Comparison of ENCODE assay signal across 9 cellular contexts in the genomic region with DNA sequence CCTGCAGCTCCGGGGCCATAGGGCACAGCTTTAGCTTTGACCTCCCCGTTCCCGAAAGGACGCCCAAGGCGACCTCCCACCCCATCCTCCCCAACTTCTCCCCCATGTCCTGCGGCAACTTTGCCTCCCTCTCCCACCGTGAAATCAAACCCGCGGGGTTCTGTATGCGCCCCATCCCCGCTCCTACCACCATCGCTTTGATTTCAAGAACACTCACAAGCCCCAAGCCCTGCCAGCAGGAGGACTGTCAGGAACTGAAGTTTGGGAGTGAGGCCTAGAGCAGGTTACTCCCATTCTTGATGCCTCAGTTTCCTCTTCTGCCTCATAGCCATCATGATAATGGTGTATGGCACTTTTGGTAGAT. TPM values are rescaled to one million over a fixed set of nuclear protein-coding genes. Genes with fewer than 3 reads are reported as not detected.
DNase-seq lines count a peak whose midpoint lies in the region; ATAC-seq and TF ChIP-seq lines count a peak whose summit lies in the region.
"Had no signal": no experiment of that assay in that cellular context is flagged by ENCODE, and none has a peak within 500 bp of the region (broad histone marks: within the 10 kb centered on the region; RNA-seq: fewer than 3 reads in every experiment).

No MANE protein-coding gene starts in this region.

- POLR2A ChIA-PET in CD4-positive, alpha-beta memory T cell (lab: Charles Lee; ENCODE audit: partially characterized antibody), result no interaction called here
- POLR2A ChIA-PET in PC-9 (lab: Charles Lee; ENCODE audit: unreplicated experiment), result interaction anchor here (1.5 kb wide), 1 partner anchor 11 kb away, joined by 11 read pairs; no protein-coding TSS in a partner anchor

- peaks cover 15 to 32% (median 16%) of the 10 kb centered on the region in 4 donors for H3K4me1 Mint-ChIP-seq in CD4-positive, alpha-beta memory T cell
- peaks cover 22% of the 10 kb centered on the region for H3K4me1 Mint-ChIP-seq in progenitor cell of endocrine pancreas (ENCODE audit: low read depth)

- H3K36me3 Mint-ChIP-seq in CD4-positive, alpha-beta memory T cell, result no peaks in the 10 kb centered on the region
- H3K36me3 Mint-ChIP-seq in progenitor cell of endocrine pancreas (ENCODE audit: insufficient read depth), result no peaks in the 10 kb centered on the region

- H3F3A ChIP-seq in PC-9 (ENCODE audit: insufficient read depth, low read depth), result peaks cover 11% of the 10 kb centered on the region

- no peak overlapping the region for H3K4me3 ChIP-seq in CD4-positive, alpha-beta memory T cell (ENCODE audit: low read length in 2 of 2)
- peak overlapping the region; percentile 75 for H3K4me3 ChIP-seq in PC-9
- peak overlapping the region; percentile 45 to 64 for H3K4me3 ChIP-seq in esophagus (ENCODE audit: low read depth in 1 of 2, low read length in 2 of 2)

- peaks cover 42 to 43% of the 10 kb centered on the region in 2 donors for H3K27me3 Mint-ChIP-seq in CD4-positive, alpha-beta memory T cell
- peaks cover 13% of the 10 kb centered on the region for H3K27me3 Mint-ChIP-seq in progenitor cell of endocrine pancreas

- CTCF ChIA-PET in CD4-positive, alpha-beta memory T cell (lab: Charles Lee; ENCODE audit: partially characterized antibody), result no interaction called here
- CTCF ChIA-PET in PC-9 (lab: Charles Lee), result no interaction called here

- no peak for DNase-seq in CD4-positive, alpha-beta memory T cell
- no peak for DNase-seq in PC-9
- no peak for DNase-seq in progenitor cell of endocrine pancreas (ENCODE audit: low spot score, unreplicated experiment)
- DNase-seq in EL, result no peak
- no peak for DNase-seq in OCI-M1 (lab: John Stamatoyannopoulos, UW)

- 46 to 48% methylated on average over 12 of the region's 12 CpGs for WGBS in esophagus, 2 donors

- no peaks in the 10 kb centered on the region for H4K20me1 ChIP-seq in PC-9 (ENCODE audit: insufficient read depth)

- H3K36me3 ChIP-seq in CD4-positive, alpha-beta memory T cell (ENCODE audit: insufficient read depth, low read length), result no peaks in the 10 kb centered on the region
- H3K36me3 ChIP-seq in PC-9 (ENCODE audit: low read depth) (no peaks in the 10 kb centered on the region), esophagus (ENCODE audit: control insufficient read depth in 2 of 2, insufficient read depth in 2 of 2, low read length in 1 of 2) (no peaks in the 10 kb centered on the region)
- H3K36me3 ChIP-seq: thyroid gland had no signal

- H3K27ac ChIP-seq in CD4-positive, alpha-beta memory T cell (ENCODE audit: low read depth, low read length), result no peak overlapping the region
- H3K27ac ChIP-seq in PC-9, result peak overlapping the region; percentile 99
- H3K27ac ChIP-seq in esophagus (ENCODE audit: low read depth in 2 of 2, low read length in 1 of 2), result peak overlapping the region in 1 of 2 donors; percentile 21

- peak overlapping the region in 2 of 7 donors; percentile 72 to 85 for H3K27ac Mint-ChIP-seq in CD4-positive, alpha-beta memory T cell
- no peak overlapping the region for H3K27ac Mint-ChIP-seq in progenitor cell of endocrine pancreas

- peaks cover 14% of the 10 kb centered on the region for H3K4me1 ChIP-seq in CD4-positive, alpha-beta memory T cell (ENCODE audit: insufficient read depth, low read length)
- H3K4me1 ChIP-seq in PC-9 (replicated peaks; ENCODE audit: insufficient read depth) (peaks cover 20% of the 10 kb centered on the region), esophagus (ENCODE audit: control insufficient read depth in 2 of 2, insufficient read depth in 2 of 2, low read length in 1 of 2) (peaks cover 0 to 20% of the 10 kb centered on the region in 2 donors)

- intact Hi-C loops in CD4-positive, alpha-beta memory T cell (cut with micrococcal nuclease), result loop anchor here (5.0 kb wide), 1 partner anchor 994 kb away; no protein-coding TSS in a partner anchor
- intact Hi-C loops in PC-9 (cut with micrococcal nuclease; ENCODE audit: unreplicated experiment), result loop anchor here (2.0 to 10.0 kb wide), 9 partner anchors 32 to 876 kb away; no protein-coding TSS in a partner anchor

- BruUV-seq in PC-9 (replicated peaks; lab: Mats Ljungman, UMichigan), result no TSS peak

- peaks cover 39% of the 10 kb centered on the region for H3K79me2 ChIP-seq in PC-9 (ENCODE audit: low read depth)

- H3K9me3 ChIP-seq in CD4-positive, alpha-beta memory T cell (ENCODE audit: control insufficient read depth in 1 of 2, low read length in 2 of 2), result no peaks in the 10 kb centered on the region
- H3K9me3 ChIP-seq in PC-9 (ENCODE audit: insufficient read depth, low read depth) (no peaks in the 10 kb centered on the region), esophagus (ENCODE audit: control insufficient read depth in 2 of 2, insufficient read depth in 1 of 2, low read depth in 1 of 2, low read length in 1 of 2) (no peaks in the 10 kb centered on the region)
- H3K9me3 ChIP-seq: thyroid gland had no signal

- peaks cover 19% of the 10 kb centered on the region for H3K27me3 ChIP-seq in CD4-positive, alpha-beta memory T cell (ENCODE audit: insufficient read depth, low read length)
- H3K27me3 ChIP-seq in PC-9 (ENCODE audit: insufficient read depth, low read depth) (no peaks in the 10 kb centered on the region), esophagus (ENCODE audit: control insufficient read depth in 1 of 2, insufficient read depth in 2 of 2, low read length in 2 of 2) (peaks cover 0 to 4% of the 10 kb centered on the region in 2 donors)
- H3K27me3 ChIP-seq: thyroid gland had no signal

- no peak overlapping the region for H2AFZ ChIP-seq in PC-9

- ATAC-seq in GM18861 (IDR thresholded peaks at IDR 0.05; ENCODE audit: unreplicated experiment) (no peak), HG03159 (IDR thresholded peaks at IDR 0.05; ENCODE audit: unreplicated experiment) (no peak)

- TF ChIP-seq CTCF in PC-9 (conservative IDR thresholded peaks at IDR 0.05) (no peak), progenitor cell of endocrine pancreas (IDR thresholded peaks at IDR 0.05; ENCODE audit: unreplicated experiment) (no peak)

- peak overlapping the region; percentile 90 for H3K4me2 ChIP-seq in PC-9

- H3K4me3 Mint-ChIP-seq in CD4-positive, alpha-beta memory T cell, result peak overlapping the region in 7 of 8 donors; percentile 58 to 82 (median 74)
- peak overlapping the region; percentile 79 for H3K4me3 Mint-ChIP-seq in progenitor cell of endocrine pancreas (ENCODE audit: low read depth)

- peaks cover 0 to 3% (median 0%) of the 10 kb centered on the region in 8 donors for H3K9me3 Mint-ChIP-seq in CD4-positive, alpha-beta memory T cell
- no peaks in the 10 kb centered on the region for H3K9me3 Mint-ChIP-seq in progenitor cell of endocrine pancreas (ENCODE audit: low read depth)

- no peaks in the 10 kb centered on the region for H3K9me2 ChIP-seq in PC-9 (ENCODE audit: insufficient read depth)

RNA-seq across cellular contexts. Expression of a gene that starts 2.3 kb away (rescaled TPM):
- under 1 TPM in 1 of 2 experiments, not detected in 1; 0.38 TPM for total RNA-seq in CD4-positive, alpha-beta memory T cell
- polyA plus RNA-seq in CD4-positive, alpha-beta memory T cell, result not detected
- total RNA-seq in PC-9 (2021) (31.4 and 44.3 TPM in 2 replicates), progenitor cell of endocrine pancreas (74.0 and 79.4 TPM in 2 replicates)
- 1 to 10 TPM; 3.7 to 4.0 TPM for polyA plus RNA-seq in esophagus

RNA-seq across cellular contexts. Expression of a gene that starts 7.8 kb away (rescaled TPM):
- total RNA-seq in CD4-positive, alpha-beta memory T cell, result 10 to 100 TPM; 15.8 to 17.1 TPM
- polyA plus RNA-seq in CD4-positive, alpha-beta memory T cell, result 10 to 100 TPM; 12.0 to 12.6 TPM
- total RNA-seq in PC-9 (2021), result 46.4 and 53.9 TPM in 2 replicates
- polyA plus RNA-seq in esophagus, result 10 to 100 TPM; 11.8 to 19.6 TPM
- 28.8 and 35.9 TPM in 2 replicates for total RNA-seq in progenitor cell of endocrine pancreas

RNA-seq across cellular contexts. Expression of a gene that starts 56.9 kb away (rescaled TPM):
- 10 to 100 TPM; 83.3 to 86.8 TPM for total RNA-seq in CD4-positive, alpha-beta memory T cell
- 100 to 1,000 TPM in 1 of 2 donors, 10 to 100 TPM in 1; 60.2 to 104 TPM for polyA plus RNA-seq in CD4-positive, alpha-beta memory T cell
- total RNA-seq in PC-9 (2021), result 75.7 and 87.6 TPM in 2 replicates
- polyA plus RNA-seq in esophagus, result 10 to 100 TPM; 50.8 to 71.0 TPM
- total RNA-seq in progenitor cell of endocrine pancreas, result 108 and 111 TPM in 2 replicates

Comparison
In these comparisons a context has a peak if more than half of its experiments do, and no peak if none do; other contexts are left out.
1. H3K4me3 ChIP-seq: peak in PC-9 (single experiment) and esophagus (2 of 2); none in CD4-positive, alpha-beta memory T cell (0 of 2).
2. RNA of a gene that starts 2.3 kb away (total RNA-seq): 74.0 to 79.4 TPM in progenitor cell of endocrine pancreas and 31.4 to 44.3 TPM in PC-9; 0.38 TPM in CD4-positive, alpha-beta memory T cell; every median in the first group is over 10 times any median in the second.